Comparison of ENCODE assay signal across 8 cellular contexts in the genomic region with DNA sequence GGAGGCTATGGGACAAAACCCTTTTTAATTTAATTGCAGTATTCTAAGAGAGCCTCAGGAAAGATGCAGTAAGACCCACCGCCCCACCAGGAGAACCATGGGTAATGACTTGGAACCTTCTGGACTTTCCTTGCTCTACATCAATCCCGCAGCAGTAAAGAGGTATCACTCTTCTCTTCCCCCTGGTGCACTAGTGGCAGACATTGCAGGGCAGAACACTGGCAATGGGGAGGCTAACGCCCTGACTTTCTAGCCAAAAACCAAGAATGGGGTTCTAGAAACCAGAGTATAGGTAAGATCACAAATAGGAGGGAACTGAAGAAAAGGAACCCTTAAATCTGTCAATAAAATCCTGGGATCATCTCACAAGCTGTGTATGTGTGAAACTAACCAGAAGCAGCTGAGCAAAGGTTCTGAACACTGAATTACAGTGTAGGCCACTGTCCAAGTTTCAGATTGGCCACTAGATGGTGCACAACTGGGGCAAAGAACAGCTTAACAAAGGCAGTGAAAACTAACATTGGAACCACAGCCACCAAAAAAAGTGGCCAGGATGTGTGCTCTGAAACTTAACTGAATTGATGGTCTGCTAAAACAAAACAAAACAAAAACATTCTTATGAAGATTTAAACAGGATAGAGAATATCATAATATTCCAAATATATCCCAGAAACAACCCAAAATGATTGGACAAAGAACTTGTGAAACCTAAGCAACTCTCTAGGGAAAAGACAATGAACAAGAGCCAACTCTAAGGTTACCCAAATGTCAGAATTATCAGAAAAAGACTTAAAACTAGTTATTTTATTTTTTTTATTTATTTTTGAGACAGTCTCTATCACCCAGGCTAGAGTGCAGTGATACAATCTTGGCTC. TPM values are rescaled to one million over a fixed set of nuclear protein-coding genes. Genes with fewer than 3 reads are reported as not detected.
A peak's percentile ranks its signal among the peaks of the same experiment; 100 is the strongest.
DNase-seq lines count a peak whose midpoint lies in the region; ATAC-seq and TF ChIP-seq lines count a peak whose summit lies in the region.

No MANE protein-coding gene starts in this region.

- no peak overlapping the region for H3K4me2 ChIP-seq in neural progenitor cell

- H3K9me3 Mint-ChIP-seq in CD8-positive, alpha-beta T cell, result peaks cover 20% of the 10 kb centered on the region
- H3K9me3 Mint-ChIP-seq in neural progenitor cell, result peaks cover 26% of the 10 kb centered on the region

- no peaks in the 10 kb centered on the region for H3K4me1 ChIP-seq in CD8-positive, alpha-beta T cell (ENCODE audit: insufficient read depth, low read length)
- H3K4me1 ChIP-seq in neural progenitor cell, result no peaks in the 10 kb centered on the region

- H3K4me3 Mint-ChIP-seq in CD8-positive, alpha-beta T cell, result no peak overlapping the region
- no peak overlapping the region for H3K4me3 Mint-ChIP-seq in neural progenitor cell

- peaks cover 36% of the 10 kb centered on the region for H3K36me3 Mint-ChIP-seq in CD8-positive, alpha-beta T cell
- H3K36me3 Mint-ChIP-seq in neural progenitor cell, result peaks cover 58% of the 10 kb centered on the region

- no peaks in the 10 kb centered on the region for H3K79me2 ChIP-seq in neural progenitor cell (ENCODE audit: low read depth)

- POLR2A ChIA-PET in CD8-positive, alpha-beta T cell (lab: Charles Lee), result no interaction called here

- DNase-seq in CD8-positive, alpha-beta T cell, result peak in 3 of 7 experiments; percentile 7 to 31 (median 12)
- DNase-seq in LNCaP clone FGC (ENCODE audit: low read depth) (no peak), T follicular helper cell (ENCODE audit: low read depth) (peak; percentile 3), epithelial cell of esophagus (ENCODE audit: low read depth) (peak; percentile 73), neural progenitor cell (ENCODE audit: low spot score) (peak; percentile 57), UCSD-AML1 (lab: John Stamatoyannopoulos, UW; ENCODE audit: unreplicated experiment) (no peak)

- H3K27me3 Mint-ChIP-seq in CD8-positive, alpha-beta T cell (ENCODE audit: low read depth), result peaks cover 4% of the 10 kb centered on the region
- H3K27me3 Mint-ChIP-seq in neural progenitor cell (ENCODE audit: insufficient read depth, low read depth), result no peaks in the 10 kb centered on the region

- intact Hi-C loops in CD8-positive, alpha-beta T cell (cut with DNase I, micrococcal nuclease), result loop anchor here (5.0 to 10.0 kb wide), 4 partner anchors 174 to 814 kb away; partner anchors contain the start of genes DHFR (in 1 of the 2) and MSH3 (in 1 of the 2)

- no peak overlapping the region for H3K27ac Mint-ChIP-seq in CD8-positive, alpha-beta T cell
- peak overlapping the region; percentile 44 for H3K27ac Mint-ChIP-seq in neural progenitor cell

- H2AFZ ChIP-seq in neural progenitor cell (replicated peaks), result no peak overlapping the region

- no peaks in the 10 kb centered on the region for H3K36me3 ChIP-seq in CD8-positive, alpha-beta T cell (ENCODE audit: insufficient read depth, low read length)
- H3K36me3 ChIP-seq in neural progenitor cell, result peaks cover 15% of the 10 kb centered on the region

- H3K9ac ChIP-seq in neural progenitor cell, result no peak overlapping the region

- no peaks in the 10 kb centered on the region for H3K27me3 ChIP-seq in CD8-positive, alpha-beta T cell (ENCODE audit: insufficient read depth, low read length)
- H3K27me3 ChIP-seq in neural progenitor cell, result no peaks in the 10 kb centered on the region

- peak; percentile 34 for ATAC-seq in CD8-positive, alpha-beta T cell
- ATAC-seq in GM18909 (IDR thresholded peaks at IDR 0.05; ENCODE audit: poor library complexity, unreplicated experiment), result peak; percentile 71
- no peak for ATAC-seq in GM21360 (IDR thresholded peaks at IDR 0.05; ENCODE audit: unreplicated experiment)

- peaks cover 16% of the 10 kb centered on the region for H3F3A ChIP-seq in neural progenitor cell (ENCODE audit: low read depth)

- no peak for TF ChIP-seq CTCF in CD8-positive, alpha-beta T cell (IDR thresholded peaks at IDR 0.05)
- TF ChIP-seq CTCF in LNCaP clone FGC (IDR thresholded peaks at IDR 0.05; ENCODE audit: control insufficient read depth, extremely low read depth, insufficient read depth), result peak; percentile 79
- peak; percentile 87 for TF ChIP-seq CTCF in epithelial cell of esophagus (IDR thresholded peaks at IDR 0.05; ENCODE audit: insufficient read depth, low read depth, low read length, missing control alignments)
- TF ChIP-seq CTCF in neural progenitor cell (IDR thresholded peaks at IDR 0.05), result peak; percentile 69

- H3K4me3 ChIP-seq in CD8-positive, alpha-beta T cell (ENCODE audit: low read depth, low read length), result no peak overlapping the region
- no peak overlapping the region for H3K4me3 ChIP-seq in LNCaP clone FGC (ENCODE audit: low read depth, low read length)
- H3K4me3 ChIP-seq in epithelial cell of esophagus (ENCODE audit: low read length), result no peak overlapping the region
- H3K4me3 ChIP-seq in neural progenitor cell, result no peak overlapping the region

- H4K20me1 ChIP-seq in neural progenitor cell (ENCODE audit: low read depth), result no peaks in the 10 kb centered on the region

- no peaks in the 10 kb centered on the region for H3K9me3 ChIP-seq in CD8-positive, alpha-beta T cell (ENCODE audit: low read length)
- peaks cover 8% of the 10 kb centered on the region for H3K9me3 ChIP-seq in neural progenitor cell (ENCODE audit: low read depth)

- H3K27ac ChIP-seq in CD8-positive, alpha-beta T cell (ENCODE audit: low read depth, low read length), result no peak overlapping the region
- H3K27ac ChIP-seq in neural progenitor cell, result no peak overlapping the region

- H3K4me1 Mint-ChIP-seq in CD8-positive, alpha-beta T cell (ENCODE audit: low read depth), result no peaks in the 10 kb centered on the region
- no peaks in the 10 kb centered on the region for H3K4me1 Mint-ChIP-seq in neural progenitor cell

- CTCF ChIA-PET in CD8-positive, alpha-beta T cell (lab: Charles Lee), result interaction anchor here (0.6 to 1.4 kb wide), 5 partner anchors 11 to 802 kb away, joined by 3 to 6 read pairs (median 3); no protein-coding TSS in a partner anchor

RNA-seq across cellular contexts. Expression of gene FAM151B, which starts 6.6 kb away (rescaled TPM):
- under 1 TPM in 1 of 2 experiments, not detected in 1; 0.19 TPM for total RNA-seq in CD8-positive, alpha-beta T cell
- 2.8 and 3.9 TPM in 2 replicates for total RNA-seq in neural progenitor cell (ENCODE audit: low replicate concordance)

Comparison
In these comparisons a context has a peak if more than half of its experiments do, and no peak if none do; other contexts are left out.
1. DNase-seq: peak in T follicular helper cell (single experiment), epithelial cell of esophagus (single experiment) and neural progenitor cell (single experiment); none in LNCaP clone FGC (single experiment) and UCSD-AML1 (single experiment).